Comparison of ENCODE assay signal across 12 cellular contexts in the genomic region with DNA sequence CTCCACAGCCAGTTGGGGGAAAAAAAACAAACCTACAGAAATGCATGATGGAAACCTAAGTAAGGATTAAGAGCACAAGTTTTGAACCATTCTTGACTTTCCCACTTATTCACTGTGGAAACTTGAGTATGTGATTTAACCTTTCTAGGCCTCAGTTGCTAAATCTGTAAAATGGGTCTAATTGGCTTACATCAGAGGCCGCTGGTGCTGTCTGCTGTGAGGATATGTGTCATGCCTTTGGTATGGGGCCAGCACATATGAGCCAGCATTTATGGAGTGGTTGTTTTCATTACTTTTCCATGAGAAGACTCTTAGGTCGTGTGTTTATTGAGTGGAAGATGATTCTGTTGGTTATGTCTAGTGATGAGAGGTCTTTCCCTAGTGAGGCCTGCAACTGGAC.
DNase-seq lines count a peak whose midpoint lies in the region; ATAC-seq lines count a peak whose summit lies in the region.
"Had no signal": no experiment of that assay in that cellular context is flagged by ENCODE, and none has a peak within 500 bp of the region (broad histone marks: within the 10 kb centered on the region; RNA-seq: fewer than 3 reads in every experiment).

No MANE protein-coding gene starts in this region.

- H3K27me3 Mint-ChIP-seq in naive B cell = no peaks in the 10 kb centered on the region

- peak; percentile 53 for DNase-seq in Caki2 (ENCODE audit: low read depth)
- DNase-seq in NCI-H460 (ENCODE audit: extremely low read depth, low read depth) = peak; percentile 64
- peak; percentile 74 for DNase-seq in dermis blood vessel endothelial cell
- DNase-seq in naive B cell = no peak
- DNase-seq in Kasumi-1 (lab: John Stamatoyannopoulos, UW) = no peak
- DNase-seq: activated CD4-positive, alpha-beta T cell treated with anti-CD3 and anti-CD28 coated beads for 48 hours; activated naive CD4-positive, alpha-beta T cell; DMS79; NCI-H345 had no signal

- H3K27ac Mint-ChIP-seq in naive B cell = peak overlapping the region in 4 of 6 donors; percentile 81 to 98 (median 89)

- no peak for ATAC-seq in naive B cell (ENCODE audit: low read depth in 2 of 2)
- no peak for ATAC-seq in GM18520 (IDR thresholded peaks at IDR 0.05; ENCODE audit: unreplicated experiment)
- ATAC-seq in GM21717 (IDR thresholded peaks at IDR 0.05; ENCODE audit: unreplicated experiment) = no peak
- ATAC-seq in GM19023 (IDR thresholded peaks at IDR 0.05; ENCODE audit: unreplicated experiment) = no peak

- in situ Hi-C loops in Caki2 (cut with HindIII; ENCODE audit: low pct_unique_long_range_greater_than_20kb, low sequenced_read_pairs) = no loop called here

- H3K9me3 Mint-ChIP-seq in naive B cell = no peaks in the 10 kb centered on the region

- H3K4me3 Mint-ChIP-seq in naive B cell = no peak overlapping the region

- peaks cover 6 to 8% of the 10 kb centered on the region in 2 donors for H3K36me3 Mint-ChIP-seq in naive B cell

- H3K4me1 Mint-ChIP-seq in naive B cell = peaks cover 28 to 61% (median 35%) of the 10 kb centered on the region in 3 donors

Comparison
In these comparisons a context has a peak if more than half of its experiments do, and no peak if none do; other contexts are left out.
1. DNase-seq: peak in Caki2 (single experiment), NCI-H460 (single experiment) and dermis blood vessel endothelial cell (single experiment); none in naive B cell (single experiment) and Kasumi-1 (0 of 2).